ENCODE assay signal across 1 cellular context in genomic region chr9:130599625-130600024, GRCh38.
TF ChIP-seq lines count a peak whose summit lies in the region.

No MANE protein-coding gene starts in this region.

TF ChIP-seq in GM23338, 12 proteins besides CTCF, POLR2A, EP300 and RAD21 (continued from another document):
- TF ChIP-seq ZNF462 (CRISPR knock-in tag; IDR thresholded peaks at IDR 0.05) (no peak), JUNB (IDR thresholded peaks at IDR 0.05; ENCODE audit: unreplicated experiment) (no peak), CREB1 (CRISPR knock-in tag; IDR thresholded peaks at IDR 0.05; ENCODE audit: low read depth) (no peak), EZH2phosphoT487 (IDR thresholded peaks at IDR 0.05; ENCODE audit: unreplicated experiment) (no peak)
